In the genomic region with DNA sequence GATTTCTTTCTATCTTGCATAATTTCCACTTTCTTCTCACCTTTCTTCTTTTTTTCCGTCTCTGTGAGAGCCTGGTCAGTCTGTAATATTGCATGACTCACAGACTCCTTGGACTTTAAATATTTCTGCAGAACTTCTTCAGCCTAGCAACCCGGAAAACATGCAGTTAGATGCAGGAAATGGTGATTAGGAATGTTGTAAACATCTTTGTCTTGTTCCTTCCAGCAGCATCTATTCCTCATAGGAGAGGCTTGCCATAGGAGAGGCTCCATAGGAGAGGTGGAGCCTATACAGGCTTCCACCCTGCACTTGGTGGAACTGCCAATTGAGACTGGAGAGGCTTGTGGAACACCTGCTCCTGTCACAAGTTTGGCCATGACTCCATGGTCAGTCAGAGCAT, we compare ENCODE assay signal across 10 cellular contexts. TPM values are rescaled to one million over a fixed set of nuclear protein-coding genes. Genes with fewer than 3 reads are reported as not detected.
DNase-seq lines count a peak whose midpoint lies in the region; ATAC-seq and TF ChIP-seq lines count a peak whose summit lies in the region.
"Had no signal": no experiment of that assay in that cellular context is flagged by ENCODE, and none has a peak within 500 bp of the region (broad histone marks: within the 10 kb centered on the region; RNA-seq: fewer than 3 reads in every experiment).

No MANE protein-coding gene starts in this region.

- no peak overlapping the region for H4K91ac ChIP-seq in trophoblast cell (ENCODE audit: low read depth, low read length)

- no peak overlapping the region for H3K23ac ChIP-seq in trophoblast cell (ENCODE audit: low read length)

- H3K36me3 ChIP-seq in trophoblast cell (ENCODE audit: control insufficient read depth in 1 of 2, insufficient read depth in 2 of 2, low read length in 2 of 2), result no peaks in the 10 kb centered on the region

- H3K4me3 Mint-ChIP-seq in endothelial cell (ENCODE audit: unreplicated experiment), result no peak overlapping the region

- H2BK5ac ChIP-seq in trophoblast cell (ENCODE audit: low read depth, low read length, poor library complexity), result no peak overlapping the region

- H3K9me3 Mint-ChIP-seq in endothelial cell (ENCODE audit: unreplicated experiment), result no peaks in the 10 kb centered on the region

- no peaks in the 10 kb centered on the region for H3K79me1 ChIP-seq in trophoblast cell (ENCODE audit: low read length)

- no peak overlapping the region for H4K12ac ChIP-seq in trophoblast cell (ENCODE audit: low read depth, low read length)

- H3K4me3 ChIP-seq in trophoblast cell (ENCODE audit: low read depth, low read length), result no peak overlapping the region

- no peak overlapping the region for H4K8ac ChIP-seq in trophoblast cell (ENCODE audit: low read depth, low read length)

- H3K79me2 ChIP-seq in trophoblast cell (ENCODE audit: control insufficient read depth, insufficient read depth, low read length, poor library complexity), result no peaks in the 10 kb centered on the region

- H3K27me3 Mint-ChIP-seq in endothelial cell (ENCODE audit: unreplicated experiment), result no peaks in the 10 kb centered on the region

- peaks cover 4 to 11% of the 10 kb centered on the region in 2 experiments for H3K4me1 ChIP-seq in trophoblast cell (ENCODE audit: control insufficient read depth in 1 of 2, insufficient read depth in 2 of 2, low read length in 2 of 2)

- H3K4ac ChIP-seq in trophoblast cell (ENCODE audit: low read depth, low read length), result no peak overlapping the region

- H2BK12ac ChIP-seq in trophoblast cell (ENCODE audit: low read length), result no peak overlapping the region

- no peak overlapping the region for H2BK120ac ChIP-seq in trophoblast cell (ENCODE audit: insufficient read depth, low read length, poor library complexity)

- H3K4me2 ChIP-seq in trophoblast cell (ENCODE audit: low read length), result no peak overlapping the region

- no peaks in the 10 kb centered on the region for H3K27me3 ChIP-seq in trophoblast cell (ENCODE audit: insufficient read depth, low read length)

- TF ChIP-seq CTCF in endothelial cell (IDR thresholded peaks at IDR 0.05; ENCODE audit: unreplicated experiment), result no peak

- H3K9me3 ChIP-seq in trophoblast cell (ENCODE audit: insufficient read depth, low read depth, low read length), result no peaks in the 10 kb centered on the region

- ATAC-seq in GM21528 (IDR thresholded peaks at IDR 0.05; ENCODE audit: low FRiP score, unreplicated experiment) (no peak), HG03342 (IDR thresholded peaks at IDR 0.05; ENCODE audit: unreplicated experiment) (no peak)

- H3K18ac ChIP-seq in trophoblast cell (ENCODE audit: low read length), result no peak overlapping the region

- peaks cover 19% of the 10 kb centered on the region for H3K4me1 Mint-ChIP-seq in endothelial cell (ENCODE audit: unreplicated experiment)

- no peak overlapping the region for H3K9ac ChIP-seq in trophoblast cell (ENCODE audit: low read length)

- H3K27ac ChIP-seq in trophoblast cell (ENCODE audit: low read depth, low read length), result no peak overlapping the region
- H3K27ac ChIP-seq: HL-60 had no signal

- WGBS in trophoblast cell (ENCODE audit: extremely low coverage, insufficient coverage, insufficient read length), result no CpG with 5 or more reads among the region's 2 CpGs

- no peak overlapping the region for H2AK5ac ChIP-seq in trophoblast cell (ENCODE audit: low read length)

- no peak overlapping the region for H3K14ac ChIP-seq in trophoblast cell (ENCODE audit: low read length)

- H3K36me3 Mint-ChIP-seq in endothelial cell (ENCODE audit: low read depth, unreplicated experiment), result no peaks in the 10 kb centered on the region

- no peak overlapping the region for H2AFZ ChIP-seq in trophoblast cell (ENCODE audit: insufficient read depth, low read length, poor library complexity)

- peak overlapping the region; percentile 91 for H3K27ac Mint-ChIP-seq in endothelial cell (ENCODE audit: unreplicated experiment)

- DNase-seq in NCI-H1105 treated with DMSO at 0.1 percent for 48 hours (lab: John Stamatoyannopoulos, UW), result peak; percentile 19
- no peak for DNase-seq in NCI-H1105 (lab: John Stamatoyannopoulos, UW)
- DNase-seq in NCI-H2029 (lab: John Stamatoyannopoulos, UW), result peak; percentile 7
- DNase-seq in endothelial cell (ENCODE audit: low spot score), result no peak
- DNase-seq in trophoblast cell, result peak; percentile 10 to 59
- no peak for DNase-seq in iPS-NIHi11 (ENCODE audit: low spot score)
- DNase-seq: amniotic stem cell had no signal

RNA-seq across cellular contexts. Expression of a gene that starts 10.0 kb away (rescaled TPM):
- total RNA-seq in endothelial cell (ENCODE audit: unreplicated experiment), result 2.6 TPM
- polyA plus RNA-seq in trophoblast cell (2013), result 0.06 and 0.11 TPM in 2 replicates

Comparison
In these comparisons a context has a peak if more than half of its experiments do, and no peak if none do; other contexts are left out.
1. DNase-seq: peak in NCI-H1105 treated with DMSO at 0.1 percent for 48 hours (single experiment), NCI-H2029 (single experiment) and trophoblast cell (2 of 2); none in NCI-H1105 (single experiment), endothelial cell (single experiment) and iPS-NIHi11 (single experiment).